ENCODE assay signal across 16 cellular contexts in the genomic region with DNA sequence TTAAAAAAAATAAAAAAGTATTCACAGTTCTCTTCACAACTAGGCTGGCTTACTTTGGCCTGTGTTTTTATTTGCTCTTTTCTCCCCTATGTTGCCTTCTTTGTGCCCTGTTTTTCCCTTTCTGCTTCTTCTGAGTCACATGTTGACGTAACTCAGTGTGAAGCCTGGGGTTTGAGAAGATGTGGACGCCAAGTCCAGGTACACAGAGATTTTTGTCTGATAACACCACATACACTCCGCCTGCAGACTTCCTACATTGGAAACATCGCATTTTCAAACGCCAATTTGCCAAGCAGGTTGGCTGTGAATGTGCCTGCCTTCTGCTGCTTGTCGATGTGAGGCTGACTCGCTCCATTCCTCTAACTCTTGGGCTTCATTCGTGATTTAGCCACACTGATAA.
DNase-seq lines count a peak whose midpoint lies in the region; ATAC-seq and TF ChIP-seq lines count a peak whose summit lies in the region.
"Had no signal": no experiment of that assay in that cellular context is flagged by ENCODE, and none has a peak within 500 bp of the region (broad histone marks: within the 10 kb centered on the region; RNA-seq: fewer than 3 reads in every experiment).

No MANE protein-coding gene starts in this region.

- DNase-seq in MG63 = peak; percentile 17
- peak; percentile 9 for DNase-seq in astrocyte of the cerebellum (ENCODE audit: low read depth)
- peak; percentile 93 for DNase-seq in iris pigment epithelial cell (ENCODE audit: low read depth)
- DNase-seq in superior temporal gyrus (ENCODE audit: extremely low spot score) = peak; percentile 34
- no peak for DNase-seq in NCI-H1417 treated with DMSO at 0.1 percent for 48 hours (lab: John Stamatoyannopoulos, UW)
- DNase-seq in mesenteric fat pad (ENCODE audit: low spot score) = no peak
- DNase-seq: C1 segment of cervical spinal cord, heart right ventricle, HFFc6, NCI-H1092 treated with DMSO at 0.1 percent for 48 hours, ovary, upper lobe of left lung had no signal

- no peaks in the 10 kb centered on the region for H3K36me3 ChIP-seq in MG63
- H3K36me3 ChIP-seq: esophagus muscularis mucosa, heart right ventricle, ovary, upper lobe of left lung had no signal

- H3K4me3 ChIP-seq in MG63 (no peak overlapping the region), astrocyte of the cerebellum (ENCODE audit: low read depth, low read length) (no peak overlapping the region)
- H3K4me3 ChIP-seq: esophagus muscularis mucosa, heart right ventricle, ovary, upper lobe of left lung had no signal

- in situ Hi-C loops in astrocyte of the cerebellum (cut with HindIII; ENCODE audit: low sequenced_read_pairs) = no loop called here

- no peak for ATAC-seq in HG03135 (IDR thresholded peaks at IDR 0.05; ENCODE audit: unreplicated experiment)
- no peak for ATAC-seq in HG03457 (IDR thresholded peaks at IDR 0.05; ENCODE audit: unreplicated experiment)
- ATAC-seq: heart right ventricle; stimulated activated memory B cell treated with anti-CD40 and anti-IgM and Interleukin-4, amounts not matched to agents 10 μg/mL and 1 μg/mL and 100 μg/mL, for 72 hours had no signal

- H3K9me3 ChIP-seq in MG63 = no peaks in the 10 kb centered on the region
- H3K9me3 ChIP-seq: esophagus muscularis mucosa, heart right ventricle, ovary, upper lobe of left lung had no signal

- no peak for TF ChIP-seq CTCF in astrocyte of the cerebellum (IDR thresholded peaks at IDR 0.05; ENCODE audit: low read depth, low read length, missing control alignments)

- no peaks in the 10 kb centered on the region for H3K27me3 ChIP-seq in MG63
- H3K27me3 ChIP-seq: esophagus muscularis mucosa, heart right ventricle, ovary, upper lobe of left lung had no signal

Comparison
In these comparisons a context has a peak if more than half of its experiments do, and no peak if none do; other contexts are left out.
1. DNase-seq: peak in MG63 (single experiment), astrocyte of the cerebellum (single experiment), iris pigment epithelial cell (single experiment) and superior temporal gyrus (single experiment); none in NCI-H1417 treated with DMSO at 0.1 percent for 48 hours (single experiment) and mesenteric fat pad (single experiment).